8 cellular contexts compared by ENCODE assay signal in the genomic region with DNA sequence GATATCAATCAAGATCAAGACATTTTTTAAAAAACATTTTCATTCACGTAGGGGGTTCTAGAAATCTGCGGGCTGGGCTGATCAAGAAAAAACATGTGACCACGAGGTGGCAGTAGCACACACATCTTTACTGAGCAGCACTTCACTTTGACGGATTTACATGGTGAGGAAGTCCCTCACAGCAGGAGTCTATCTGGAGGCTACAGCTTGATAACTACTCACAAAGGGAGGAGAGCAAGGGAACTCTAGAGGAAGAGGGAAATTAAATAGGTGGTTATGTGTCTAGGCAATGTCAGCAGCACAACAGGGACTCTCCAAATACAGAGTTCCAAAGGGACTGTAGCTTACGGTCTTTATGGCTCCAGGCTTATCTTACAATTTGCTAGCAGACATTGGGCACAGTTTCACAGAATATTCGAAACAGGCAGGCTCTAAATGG.
DNase-seq lines count a peak whose midpoint lies in the region; ATAC-seq and TF ChIP-seq lines count a peak whose summit lies in the region.

No MANE protein-coding gene starts in this region.

- no peaks in the 10 kb centered on the region for H4K20me1 ChIP-seq in SK-N-SH (ENCODE audit: insufficient read depth)

- no peak overlapping the region for H3K27ac ChIP-seq in SK-N-SH (ENCODE audit: low read depth in 2 of 2, low read length in 1 of 2)
- H3K27ac ChIP-seq in psoas muscle = no peak overlapping the region

- H3K4me3 ChIP-seq in SK-N-SH (ENCODE audit: low read depth in 2 of 2, low read length in 1 of 2) (no peak overlapping the region; a peak in 1 of 4 replicates), psoas muscle (no peak overlapping the region)

- DNase-seq in CD1c-positive myeloid dendritic cell (ENCODE audit: extremely low spot score) (peak; percentile 54), NCI-H1105 treated with DMSO at 0.1 percent for 48 hours (lab: John Stamatoyannopoulos, UW) (peak; percentile 70), SK-N-SH (peak; percentile 37), erythroblast (lab: John Stamatoyannopoulos, UW) (peak; percentile 70 to 78), psoas muscle (no peak), amygdala (lab: John Stamatoyannopoulos, UW) (no peak)

- H3K36me3 ChIP-seq in SK-N-SH (replicated peaks in 1 of 2; ENCODE audit: control insufficient read depth in 1 of 2, insufficient read depth in 2 of 2, low read length in 1 of 2) (no peaks in the 10 kb centered on the region), psoas muscle (ENCODE audit: insufficient read depth in 1 of 2, low read depth in 1 of 2) (no peaks in the 10 kb centered on the region)

- H3K4me1 ChIP-seq in SK-N-SH (ENCODE audit: control insufficient read depth in 1 of 2, insufficient read depth in 2 of 2, low read depth in 1 of 2, low read length in 1 of 2) (no peaks in the 10 kb centered on the region), psoas muscle (no peaks in the 10 kb centered on the region)

- no peak for TF ChIP-seq EP300 in SK-N-SH (IDR thresholded peaks at IDR 0.05; ENCODE audit: borderline replicate concordance in 1 of 2, low read depth in 1 of 2, low read length in 1 of 2)

- H3K27me3 ChIP-seq in SK-N-SH (ENCODE audit: insufficient read depth) (no peaks in the 10 kb centered on the region; the same call in 1 of the 2 replicates), psoas muscle (ENCODE audit: insufficient read depth in 3 of 3, low read length in 2 of 3) (no peaks in the 10 kb centered on the region)

- H3K9me3 ChIP-seq in SK-N-SH (no peaks in the 10 kb centered on the region), psoas muscle (no peaks in the 10 kb centered on the region)

- intact Hi-C loops in psoas muscle (cut with DNase I) = no loop called here

- CTCF ChIA-PET in SK-N-SH (lab: Yijun Ruan, JAX) = interaction anchor here (0.9 to 6.6 kb wide), 17 partner anchors 9 to 830 kb away, joined by 3 to 39 read pairs (median 3); a partner anchor contains a TSS

- TF ChIP-seq RAD21 in SK-N-SH (IDR thresholded peaks at IDR 0.05; ENCODE audit: low read length) = peak; percentile 70

- peak; percentile 76 for TF ChIP-seq CTCF in SK-N-SH (IDR thresholded peaks at IDR 0.05)
- peak; percentile 31 for TF ChIP-seq CTCF in psoas muscle (IDR thresholded peaks at IDR 0.05)

- no peaks in the 10 kb centered on the region for H3K9me2 ChIP-seq in SK-N-SH

- POLR2A ChIA-PET in SK-N-SH (lab: Yijun Ruan, JAX) = no interaction called here

- no peaks in the 10 kb centered on the region for H3F3A ChIP-seq in SK-N-SH (replicated peaks; ENCODE audit: insufficient read depth)

- H3K79me2 ChIP-seq in SK-N-SH (ENCODE audit: insufficient read depth) = no peaks in the 10 kb centered on the region

- H3K4me2 ChIP-seq in SK-N-SH = no peak overlapping the region

- H2AFZ ChIP-seq in SK-N-SH (ENCODE audit: low read depth) = no peak overlapping the region

- 9% methylated on average over 6 of the region's 6 CpGs for WGBS in SK-N-SH (ENCODE audit: low lambda C conversion rate)
- WGBS in psoas muscle, 3 donors = 28 to 35% (median 30%) methylated on average over 6 of the region's 6 CpGs

- TF ChIP-seq POLR2A in erythroblast (IDR thresholded peaks at IDR 0.05; ENCODE audit: low read length) = no peak

- ATAC-seq in GM18508 (IDR thresholded peaks at IDR 0.05; ENCODE audit: insufficient read depth, unreplicated experiment) (peak; percentile 94), HG02852 (IDR thresholded peaks at IDR 0.05; ENCODE audit: unreplicated experiment) (peak; percentile 89), psoas muscle (no peak)

- H3K9ac ChIP-seq in SK-N-SH = no peak overlapping the region

TF ChIP-seq in SK-N-SH, 30 proteins besides CTCF, POLR2A, EP300 and RAD21:
- no peak for TF ChIP-seq CHD2 (IDR thresholded peaks at IDR 0.05; ENCODE audit: low read length, partially characterized antibody)
- no peak for TF ChIP-seq NFIC (IDR thresholded peaks at IDR 0.05; ENCODE audit: borderline replicate concordance)
- TF ChIP-seq SMC3 (IDR thresholded peaks at IDR 0.05; ENCODE audit: low read depth, low read length) = peak; percentile 66

Comparison
In these comparisons a context has a peak if more than half of its experiments do, and no peak if none do; other contexts are left out.
1. DNase-seq: peak in CD1c-positive myeloid dendritic cell (single experiment), NCI-H1105 treated with DMSO at 0.1 percent for 48 hours (single experiment), SK-N-SH (single experiment) and erythroblast (2 of 2); none in psoas muscle (0 of 2) and amygdala (0 of 56).
2. ATAC-seq: peak in GM18508 (single experiment) and HG02852 (single experiment); none in psoas muscle (0 of 4).